ENCODE assay signal across 8 cellular contexts in genomic region chr15:76060098-76060989, GRCh38. TPM values are rescaled to one million over a fixed set of nuclear protein-coding genes. Genes with fewer than 3 reads are reported as not detected.
A peak's percentile ranks its signal among the peaks of the same experiment; 100 is the strongest.
DNase-seq lines count a peak whose midpoint lies in the region; ATAC-seq and TF ChIP-seq lines count a peak whose summit lies in the region.

No MANE protein-coding gene starts in this region.

- TF ChIP-seq CTCF in cardiac muscle cell (IDR thresholded peaks at IDR 0.05; ENCODE audit: low read depth, low read length) = no peak
- no peak for TF ChIP-seq CTCF in hepatocyte (IDR thresholded peaks at IDR 0.05; ENCODE audit: poor library complexity)
- no peak for TF ChIP-seq CTCF in spleen (IDR thresholded peaks at IDR 0.05 in 8 of 11, conservative IDR thresholded peaks at IDR 0.05 in 3 of 11)

- H3K27me3 Mint-ChIP-seq in activated T-cell treated with anti-CD3 and anti-CD28 coated beads, Interleukin-2, amount 50 U/mL, for 4 hours (ENCODE audit: low read depth) = peaks cover 56% of the 10 kb centered on the region

- H2AFZ ChIP-seq in hepatocyte = peak overlapping the region; percentile 85

- 21% methylated on average over 21 of the region's 21 CpGs for WGBS in hepatocyte (ENCODE audit: low lambda C conversion rate, missing lambda C conversion rate)
- WGBS in spleen, 5 donors = 10 to 15% (median 12%) methylated on average over 15 to 21 of the region's 21 CpGs

- no peak overlapping the region for H3K27ac ChIP-seq in cardiac muscle cell
- H3K27ac ChIP-seq in hepatocyte = no peak overlapping the region
- H3K27ac ChIP-seq in spleen = no peak overlapping the region

- TF ChIP-seq POLR2A in spleen (IDR thresholded peaks at IDR 0.05) = no peak

- H3K36me3 ChIP-seq in cardiac muscle cell (no peaks in the 10 kb centered on the region), hepatocyte (replicated peaks; ENCODE audit: insufficient read depth, low read depth) (no peaks in the 10 kb centered on the region), spleen (no peaks in the 10 kb centered on the region)

- intact Hi-C loops in Right ventricle myocardium superior (cut with DNase I) = no loop called here
- intact Hi-C loops in spleen (cut with DNase I; ENCODE audit: low total_unique reads) = no loop called here

- no peak for DNase-seq in cardiac muscle cell (ENCODE audit: low read depth in 1 of 2, low spot score in 1 of 2)
- DNase-seq in Right ventricle myocardium superior = no peak
- DNase-seq in activated T-cell treated with anti-CD3 and anti-CD28 coated beads, Interleukin-2, amount 50 U/mL, for 4 hours = peak; percentile 11
- no peak for DNase-seq in hepatocyte (ENCODE audit: low spot score)
- DNase-seq in spleen = no peak
- no peak for DNase-seq in SHP77 (lab: John Stamatoyannopoulos, UW)
- no peak for DNase-seq in GOT3 (lab: John Stamatoyannopoulos, UW)

- H3K27me3 ChIP-seq in cardiac muscle cell (peaks cover 72% of the 10 kb centered on the region), hepatocyte (peaks cover 32% of the 10 kb centered on the region), spleen (replicated peaks in 1 of 7) (peaks cover 0 to 36% (median 4%) of the 10 kb centered on the region in 7 donors)

- peak overlapping the region; percentile 89 for H3K4me2 ChIP-seq in hepatocyte

- H3K36me3 Mint-ChIP-seq in activated T-cell treated with anti-CD3 and anti-CD28 coated beads, Interleukin-2, amount 50 U/mL, for 4 hours (ENCODE audit: insufficient read depth) = no peaks in the 10 kb centered on the region

- peak overlapping the region; percentile 70 for H3K4me3 Mint-ChIP-seq in activated T-cell treated with anti-CD3 and anti-CD28 coated beads, Interleukin-2, amount 50 U/mL, for 4 hours

- peak overlapping the region; percentile 65 for H3K4me3 ChIP-seq in cardiac muscle cell
- peak overlapping the region; percentile 88 for H3K4me3 ChIP-seq in hepatocyte
- peak overlapping the region; percentile 35 to 84 (median 55) for H3K4me3 ChIP-seq in spleen

- H3K9me3 Mint-ChIP-seq in activated T-cell treated with anti-CD3 and anti-CD28 coated beads, Interleukin-2, amount 50 U/mL, for 4 hours = no peaks in the 10 kb centered on the region

- no peaks in the 10 kb centered on the region for H3K9me2 ChIP-seq in hepatocyte (replicated peaks; ENCODE audit: insufficient read depth)

- no peaks in the 10 kb centered on the region for H4K20me1 ChIP-seq in hepatocyte (ENCODE audit: insufficient read depth, poor library complexity, severe bottlenecking)

- peaks cover 41% of the 10 kb centered on the region for H3K4me1 Mint-ChIP-seq in activated T-cell treated with anti-CD3 and anti-CD28 coated beads, Interleukin-2, amount 50 U/mL, for 4 hours (ENCODE audit: low read depth)

- ATAC-seq in Right ventricle myocardium superior (ENCODE audit: poor library complexity) = no peak
- peak; percentile 56 to 67 for ATAC-seq in activated T-cell treated with anti-CD3 and anti-CD28 coated beads, Interleukin-2, amount 50 U/mL, for 4 hours
- ATAC-seq in GM21723 (IDR thresholded peaks at IDR 0.05; ENCODE audit: unreplicated experiment) = no peak

- H3K4me1 ChIP-seq in cardiac muscle cell (ENCODE audit: low read depth) = peaks cover 18% of the 10 kb centered on the region
- no peaks in the 10 kb centered on the region for H3K4me1 ChIP-seq in hepatocyte (ENCODE audit: insufficient read depth)
- peaks cover 13 to 57% (median 39%) of the 10 kb centered on the region in 6 donors for H3K4me1 ChIP-seq in spleen

- no peaks in the 10 kb centered on the region for H3K79me2 ChIP-seq in hepatocyte

- H3K9me3 ChIP-seq in cardiac muscle cell (ENCODE audit: low read depth) = no peaks in the 10 kb centered on the region
- no peaks in the 10 kb centered on the region for H3K9me3 ChIP-seq in hepatocyte (ENCODE audit: low read depth)
- H3K9me3 ChIP-seq in spleen = no peaks in the 10 kb centered on the region

RNA-seq across cellular contexts. Expression of gene TMEM266, which starts 0.6 kb away (rescaled TPM):
- total RNA-seq in cardiac muscle cell = 0.74 and 1.5 TPM in 2 replicates
- polyA plus RNA-seq in cardiac muscle cell = 0.10 and 0.12 TPM in 2 replicates
- total RNA-seq in Right ventricle myocardium superior = 0.13 TPM
- under 1 TPM in 2 of 3 donors, not detected in 1; 0.11 to 0.13 TPM for total RNA-seq in activated T-cell treated with anti-CD3 and anti-CD28 coated beads, Interleukin-2, amount 50 U/mL, for 4 hours
- 1.8 and 1.9 TPM in 2 replicates for total RNA-seq in hepatocyte
- 0.39 and 0.77 TPM in 2 replicates for polyA plus RNA-seq in hepatocyte
- total RNA-seq in spleen = 1 to 10 TPM in 6 of 7 donors, under 1 TPM in 1; 0.68 to 1.8 (median 1.5) TPM
- polyA plus RNA-seq in spleen = 1 to 10 TPM in 1 of 3 donors, under 1 TPM in 2; 0.61 to 1.3 (median 0.89) TPM

RNA-seq across cellular contexts. Expression of gene NRG4, which starts 48.1 kb away (rescaled TPM):
- total RNA-seq in cardiac muscle cell (0.21 and 1.2 TPM in 2 replicates), Right ventricle myocardium superior (not detected), hepatocyte (0.50 and 0.80 TPM in 2 replicates), spleen (under 1 TPM in 2 of 7 donors, not detected in 5; 0.50 to 0.76 TPM)
- polyA plus RNA-seq in cardiac muscle cell (0.06 and 0.15 TPM in 2 replicates), hepatocyte (0.90 and 1.5 TPM in 2 replicates), spleen (under 1 TPM; 0.09 to 0.42 (median 0.12) TPM)
- total RNA-seq in activated T-cell treated with anti-CD3 and anti-CD28 coated beads, Interleukin-2, amount 50 U/mL, for 4 hours = under 1 TPM in 2 of 3 donors, not detected in 1; 0.20 to 0.41 TPM

Comparison
In these comparisons a context has a peak if more than half of its experiments do, and no peak if none do; other contexts are left out.
1. ATAC-seq: peak in activated T-cell treated with anti-CD3 and anti-CD28 coated beads, Interleukin-2, amount 50 U/mL, for 4 hours (2 of 2); none in Right ventricle myocardium superior (single experiment) and GM21723 (single experiment).
2. Peak in every context shown above with its lines, with median percentiles within 50 percentile points of each other: H3K4me3 ChIP-seq.